19 cellular contexts compared by ENCODE assay signal in genomic region chr1:111704240-111704639, GRCh38. TPM values are rescaled to one million over a fixed set of nuclear protein-coding genes. Genes with fewer than 3 reads are reported as not detected.
DNase-seq lines count a peak whose midpoint lies in the region; ATAC-seq and TF ChIP-seq lines count a peak whose summit lies in the region.
"Had no signal": no experiment of that assay in that cellular context is flagged by ENCODE, and none has a peak within 500 bp of the region (broad histone marks: within the 10 kb centered on the region; RNA-seq: fewer than 3 reads in every experiment).

No MANE protein-coding gene starts in this region.

- H3K9me2 ChIP-seq in PC-9 (ENCODE audit: insufficient read depth), result no peaks in the 10 kb centered on the region; the same call in 1 of the 2 replicates

- H2AFZ ChIP-seq in PC-9, result no peak overlapping the region

- H3K79me2 ChIP-seq in PC-9 (ENCODE audit: low read depth), result no peaks in the 10 kb centered on the region

- H3K4me1 Mint-ChIP-seq in activated T-cell treated with anti-CD3 and anti-CD28 coated beads, Interleukin-2, amount 50 U/mL, for 72 hours (ENCODE audit: low read depth), result peaks cover 50% of the 10 kb centered on the region
- peaks cover 35% of the 10 kb centered on the region for H3K4me1 Mint-ChIP-seq in activated naive CD8-positive, alpha-beta T cell treated with anti-CD3 and anti-CD28 coated beads for 36 hours

- H3K36me3 ChIP-seq in PC-9 (ENCODE audit: low read depth) (peaks cover 7% of the 10 kb centered on the region; the same call in 1 of the 2 replicates), neutrophil (peaks cover 42% of the 10 kb centered on the region)

- CTCF ChIA-PET in PC-9 (lab: Charles Lee), result interaction anchor here (0.6 kb wide), 1 partner anchor 17 kb away, joined by 3 read pairs; no protein-coding TSS in a partner anchor

- no peak overlapping the region for H3K4me2 ChIP-seq in PC-9

- H3K4me3 ChIP-seq in PC-9 (no peak overlapping the region), neutrophil (ENCODE audit: low read depth in 1 of 2, low read length in 1 of 2) (no peak overlapping the region)
- H3K4me3 ChIP-seq: K562 had no signal

- H3K27ac Mint-ChIP-seq in activated T-cell treated with anti-CD3 and anti-CD28 coated beads, Interleukin-2, amount 50 U/mL, for 72 hours, result peak overlapping the region; percentile 74
- peak overlapping the region; percentile 7 for H3K27ac Mint-ChIP-seq in activated naive CD8-positive, alpha-beta T cell treated with anti-CD3 and anti-CD28 coated beads for 36 hours
- H3K27ac Mint-ChIP-seq: CD14-positive monocyte had no signal

- ATAC-seq in activated T-cell treated with anti-CD3 and anti-CD28 coated beads, Interleukin-2, amount 50 U/mL, for 72 hours (replicated peaks in 1 of 2), result no peak

- peaks cover 16 to 50% of the 10 kb centered on the region in 2 donors for H3K36me3 Mint-ChIP-seq in activated T-cell treated with anti-CD3 and anti-CD28 coated beads, Interleukin-2, amount 50 U/mL, for 72 hours (ENCODE audit: insufficient read depth in 2 of 2)
- H3K36me3 Mint-ChIP-seq in activated naive CD8-positive, alpha-beta T cell treated with anti-CD3 and anti-CD28 coated beads for 36 hours, result peaks cover 29% of the 10 kb centered on the region

- H3K4me3 Mint-ChIP-seq in activated T-cell treated with anti-CD3 and anti-CD28 coated beads, Interleukin-2, amount 50 U/mL, for 72 hours, result no peak overlapping the region
- H3K4me3 Mint-ChIP-seq in activated naive CD8-positive, alpha-beta T cell treated with anti-CD3 and anti-CD28 coated beads for 36 hours, result no peak overlapping the region
- H3K4me3 Mint-ChIP-seq: CD14-positive monocyte had no signal

- intact Hi-C loops in PC-9 (cut with micrococcal nuclease; ENCODE audit: unreplicated experiment), result no loop called here

- H4K20me1 ChIP-seq in PC-9 (ENCODE audit: insufficient read depth), result no peaks in the 10 kb centered on the region; the same call in 1 of the 2 replicates

- no peaks in the 10 kb centered on the region for H3K9me3 Mint-ChIP-seq in activated T-cell treated with anti-CD3 and anti-CD28 coated beads, Interleukin-2, amount 50 U/mL, for 72 hours
- H3K9me3 Mint-ChIP-seq in activated naive CD8-positive, alpha-beta T cell treated with anti-CD3 and anti-CD28 coated beads for 36 hours, result no peaks in the 10 kb centered on the region
- H3K9me3 Mint-ChIP-seq: CD14-positive monocyte had no signal

- no peak for TF ChIP-seq CTCF in PC-9 (conservative IDR thresholded peaks at IDR 0.05)
- TF ChIP-seq CTCF in neutrophil (IDR thresholded peaks at IDR 0.05), result no peak

- H3F3A ChIP-seq in PC-9 (ENCODE audit: insufficient read depth, low read depth), result peaks cover 10% of the 10 kb centered on the region; the same call in 1 of the 2 replicates

- H3K27me3 ChIP-seq in PC-9 (ENCODE audit: insufficient read depth, low read depth) (no peaks in the 10 kb centered on the region), neutrophil (no peaks in the 10 kb centered on the region)

- H3K4me1 ChIP-seq in PC-9 (replicated peaks; ENCODE audit: insufficient read depth) (peaks cover 12% of the 10 kb centered on the region), neutrophil (ENCODE audit: control insufficient read depth in 1 of 2, insufficient read depth in 1 of 2, low read depth in 1 of 2, low read length in 1 of 2) (peaks cover 24 to 34% of the 10 kb centered on the region in 2 experiments)

- no peaks in the 10 kb centered on the region for H3K27me3 Mint-ChIP-seq in activated T-cell treated with anti-CD3 and anti-CD28 coated beads, Interleukin-2, amount 50 U/mL, for 72 hours (ENCODE audit: low read depth)
- no peaks in the 10 kb centered on the region for H3K27me3 Mint-ChIP-seq in activated naive CD8-positive, alpha-beta T cell treated with anti-CD3 and anti-CD28 coated beads for 36 hours

- BruUV-seq in PC-9 (replicated peaks; lab: Mats Ljungman, UMichigan), result no TSS peak

- POLR2A ChIA-PET in PC-9 (lab: Charles Lee; ENCODE audit: unreplicated experiment), result no interaction called here

- no peaks in the 10 kb centered on the region for H3K9me3 ChIP-seq in PC-9 (ENCODE audit: insufficient read depth, low read depth)
- H3K9me3 ChIP-seq in neutrophil, result no peaks in the 10 kb centered on the region
- H3K9me3 ChIP-seq: Caco-2 had no signal

- no peak for DNase-seq in activated T-cell treated with anti-CD3 and anti-CD28 coated beads, Interleukin-2, amount 50 U/mL, for 72 hours
- no peak for DNase-seq in activated T-cell treated with anti-CD3 and anti-CD28 coated beads for 4 hours
- DNase-seq in PC-9, result no peak
- DNase-seq in activated naive CD8-positive, alpha-beta T cell treated with anti-CD3 and anti-CD28 coated beads for 36 hours, result no peak
- DNase-seq in RPMI8226, result no peak
- no peak for DNase-seq in foreskin melanocyte
- DNase-seq: ACHN, AML-193, EL, GOT3, NCI-H1436, NCI-H2029, NCI-H2171 treated with DMSO at 0.1 percent for 48 hours, NCI-H446 treated with DMSO at 0.1 percent for 48 hours, OCI-M1 had no signal

- H3K27ac ChIP-seq in PC-9 (peak overlapping the region; percentile 4; the same call in 1 of the 2 replicates), neutrophil (peak overlapping the region; percentile 93)

RNA-seq across cellular contexts. Expression of gene INKA2, which starts 35.0 kb away (rescaled TPM):
- 1 to 10 TPM; 3.9 to 4.3 TPM for total RNA-seq in activated T-cell treated with anti-CD3 and anti-CD28 coated beads, Interleukin-2, amount 50 U/mL, for 72 hours
- total RNA-seq in PC-9 (2021), result 0.53 and 1.4 TPM in 2 replicates
- total RNA-seq in activated naive CD8-positive, alpha-beta T cell treated with anti-CD3 and anti-CD28 coated beads for 36 hours, result under 1 TPM; 0.56 to 0.84 TPM

RNA-seq across cellular contexts. Expression of gene DDX20, which starts 51.5 kb away (rescaled TPM):
- total RNA-seq in activated T-cell treated with anti-CD3 and anti-CD28 coated beads, Interleukin-2, amount 50 U/mL, for 72 hours, result 10 to 100 TPM; 13.3 to 15.8 TPM
- 8.4 and 8.9 TPM in 2 replicates for total RNA-seq in PC-9 (2021)
- 10 to 100 TPM; 21.5 to 21.8 TPM for total RNA-seq in activated naive CD8-positive, alpha-beta T cell treated with anti-CD3 and anti-CD28 coated beads for 36 hours
